8 cellular contexts compared by ENCODE assay signal in the genomic region with DNA sequence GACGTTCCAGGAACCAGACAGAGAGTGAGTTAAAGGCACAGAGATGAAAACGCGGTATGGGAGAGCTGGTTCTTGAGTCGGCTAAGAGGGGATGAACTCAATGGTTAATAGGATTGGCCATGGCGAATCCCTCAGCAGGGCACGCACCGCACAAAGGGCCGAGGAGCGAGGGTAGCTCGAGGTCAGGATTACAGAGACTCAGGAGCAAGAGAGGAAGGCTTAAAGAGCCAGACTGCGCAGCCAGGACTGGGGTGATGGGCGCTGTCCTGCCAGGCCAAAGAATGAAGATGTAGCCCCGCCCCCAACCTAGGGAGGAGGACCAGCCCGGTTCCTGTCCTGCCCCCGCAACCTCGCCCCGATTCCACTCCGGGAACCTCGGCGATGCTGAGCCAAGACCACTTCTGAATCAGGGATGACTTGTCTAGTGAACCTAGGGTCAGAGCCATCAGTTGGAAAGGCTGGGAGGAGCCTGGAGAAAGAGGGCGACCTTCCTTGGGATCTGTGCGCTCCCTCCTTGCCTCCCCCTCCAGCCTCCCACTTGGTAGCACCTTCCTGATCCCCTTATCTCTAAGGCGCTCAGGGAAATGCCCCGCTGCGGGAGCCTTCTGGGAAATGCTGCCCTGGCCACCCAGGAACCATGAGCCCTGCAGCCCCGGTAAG. TPM values are rescaled to one million over a fixed set of nuclear protein-coding genes. Genes with fewer than 3 reads are reported as not detected.
A peak's percentile ranks its signal among the peaks of the same experiment; 100 is the strongest.
DNase-seq lines count a peak whose midpoint lies in the region; ATAC-seq and TF ChIP-seq lines count a peak whose summit lies in the region.

A gene with protein sequence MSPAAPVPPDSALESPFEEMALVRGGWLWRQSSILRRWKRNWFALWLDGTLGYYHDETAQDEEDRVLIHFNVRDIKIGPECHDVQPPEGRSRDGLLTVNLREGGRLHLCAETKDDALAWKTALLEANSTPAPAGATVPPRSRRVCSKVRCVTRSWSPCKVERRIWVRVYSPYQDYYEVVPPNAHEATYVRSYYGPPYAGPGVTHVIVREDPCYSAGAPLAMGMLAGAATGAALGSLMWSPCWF (plus strand): TSS at position 610 of the 660 bp plus-strand sequence. CDS start 28 bp downstream, at position 638.

- intact Hi-C loops in head of caudate nucleus (cut with DNase I), result loop anchor here (5.0 kb wide), 1 partner anchor 49 kb away; the partner anchor contains the start of gene FAM168A

- peak within 1 kb of the TSS; percentile 79 for H3K4me3 Mint-ChIP-seq in endothelial cell (ENCODE audit: unreplicated experiment)
- H3K4me3 Mint-ChIP-seq in naive thymus-derived CD8-positive, alpha-beta T cell, result peak within 1 kb of the TSS; percentile 87 to 98 (median 90)

- TF ChIP-seq CTCF in endothelial cell (IDR thresholded peaks at IDR 0.05; ENCODE audit: unreplicated experiment) (no peak), GM10248 (IDR thresholded peaks at IDR 0.05; ENCODE audit: control extremely low read depth, extremely low read depth, low read depth, missing control alignments) (no peak)

- H3K4me2 ChIP-seq in BLaER1 treated with 17β-estradiol and CSF1 and Interleukin-3, amounts not matched to agents 10 nM and 100 nM, result peak within 1 kb of the TSS; percentile 48 to 96 (median 75); a peak in 18 of 22 replicates

- H3K9me3 Mint-ChIP-seq in endothelial cell (ENCODE audit: unreplicated experiment), result peaks cover 3% of the 10 kb centered on the region
- H3K9me3 Mint-ChIP-seq in naive thymus-derived CD8-positive, alpha-beta T cell, result no peaks in the 10 kb centered on the region

- no peak within 1 kb of the TSS for H3K27ac ChIP-seq in BLaER1 treated with 17β-estradiol and CSF1 and Interleukin-3, amounts not matched to agents 10 nM and 100 nM

- CTCF ChIA-PET in GM10248 (lab: Yijun Ruan, JAX), result interaction anchor here (1.2 to 7.5 kb wide), 3 partner anchors 10 to 20 kb away, joined by 3 to 75 read pairs (median 48); no protein-coding TSS in a partner anchor

- H3K27me3 Mint-ChIP-seq in endothelial cell (ENCODE audit: unreplicated experiment), result peaks cover 7% of the 10 kb centered on the region
- H3K27me3 Mint-ChIP-seq in naive thymus-derived CD8-positive, alpha-beta T cell, result no peaks in the 10 kb centered on the region

- no peaks in the 10 kb centered on the region for H3K36me3 Mint-ChIP-seq in endothelial cell (ENCODE audit: low read depth, unreplicated experiment)
- peaks cover 0 to 6% (median 0%) of the 10 kb centered on the region in 3 donors for H3K36me3 Mint-ChIP-seq in naive thymus-derived CD8-positive, alpha-beta T cell

- no peak within 1 kb of the TSS; a peak in 1 of 20 replicates for H3K4me3 ChIP-seq in BLaER1 treated with 17β-estradiol and CSF1 and Interleukin-3, amounts not matched to agents 10 nM and 100 nM

- H3K27me3 ChIP-seq in BLaER1 treated with 17β-estradiol and CSF1 and Interleukin-3, amounts not matched to agents 10 nM and 100 nM, result no peaks in the 10 kb centered on the region

- ATAC-seq in naive thymus-derived CD8-positive, alpha-beta T cell, result no peak

- H3K9ac ChIP-seq in BLaER1 treated with 17β-estradiol and CSF1 and Interleukin-3, amounts not matched to agents 10 nM and 100 nM, result no peak within 1 kb of the TSS

- H3K36me3 ChIP-seq in BLaER1 treated with 17β-estradiol and CSF1 and Interleukin-3, amounts not matched to agents 10 nM and 100 nM, result no peaks in the 10 kb centered on the region

- DNase-seq in NCI-H82 (lab: John Stamatoyannopoulos, UW), result peak; percentile 98
- peak; percentile 37 for DNase-seq in endothelial cell (ENCODE audit: low spot score)
- DNase-seq in naive thymus-derived CD8-positive, alpha-beta T cell, result no peak
- no peak for DNase-seq in SKM-1 (lab: John Stamatoyannopoulos, UW; ENCODE audit: unreplicated experiment)
- no peak for DNase-seq in head of caudate nucleus
- DNase-seq in putamen (ENCODE audit: low spot score), result no peak
- no peak for DNase-seq in GM10248 (ENCODE audit: extremely low spot score)

- H3K27ac Mint-ChIP-seq in endothelial cell (ENCODE audit: unreplicated experiment), result peak within 1 kb of the TSS; percentile 32
- H3K27ac Mint-ChIP-seq in naive thymus-derived CD8-positive, alpha-beta T cell, result peak within 1 kb of the TSS; percentile 83 to 98 (median 96)

- no peaks in the 10 kb centered on the region for H4K20me1 ChIP-seq in BLaER1 treated with 17β-estradiol and CSF1 and Interleukin-3, amounts not matched to agents 10 nM and 100 nM

- peaks cover 18 to 40% (median 28%) of the 10 kb centered on the region in 10 experiments for H3K4me1 ChIP-seq in BLaER1 treated with 17β-estradiol and CSF1 and Interleukin-3, amounts not matched to agents 10 nM and 100 nM

- POLR2A ChIA-PET in naive thymus-derived CD8-positive, alpha-beta T cell (lab: Charles Lee), result interaction anchor here (0.6 to 1.6 kb wide), 4 partner anchors 11 to 134 kb away, joined by 3 to 6 read pairs (median 4); no protein-coding TSS in a partner anchor
- POLR2A ChIA-PET in GM10248 (lab: Yijun Ruan, JAX), result no interaction called here

- peaks cover 22% of the 10 kb centered on the region for H3K4me1 Mint-ChIP-seq in endothelial cell (ENCODE audit: unreplicated experiment)
- H3K4me1 Mint-ChIP-seq in naive thymus-derived CD8-positive, alpha-beta T cell, result peaks cover 15 to 36% (median 30%) of the 10 kb centered on the region in 4 donors

- no peaks in the 10 kb centered on the region for H3K9me3 ChIP-seq in BLaER1 treated with 17β-estradiol and CSF1 and Interleukin-3, amounts not matched to agents 10 nM and 100 nM (replicated peaks in 1 of 11)

RNA-seq across cellular contexts. Expression of the gene that starts here (rescaled TPM):
- total RNA-seq in endothelial cell (ENCODE audit: unreplicated experiment), result 16.9 TPM
- 10 to 100 TPM; 79.1 to 86.8 TPM for total RNA-seq in naive thymus-derived CD8-positive, alpha-beta T cell
- 100 to 1,000 TPM; 103 to 155 (median 148) TPM for polyA plus RNA-seq in naive thymus-derived CD8-positive, alpha-beta T cell

Comparison
In these comparisons a context has a peak if more than half of its experiments do, and no peak if none do; other contexts are left out.
1. DNase-seq: peak in NCI-H82 (single experiment) and endothelial cell (single experiment); none in naive thymus-derived CD8-positive, alpha-beta T cell (0 of 10), SKM-1 (single experiment), head of caudate nucleus (0 of 42), putamen (single experiment) and GM10248 (single experiment).